Comparison of ENCODE assay signal across 11 cellular contexts in the genomic region with DNA sequence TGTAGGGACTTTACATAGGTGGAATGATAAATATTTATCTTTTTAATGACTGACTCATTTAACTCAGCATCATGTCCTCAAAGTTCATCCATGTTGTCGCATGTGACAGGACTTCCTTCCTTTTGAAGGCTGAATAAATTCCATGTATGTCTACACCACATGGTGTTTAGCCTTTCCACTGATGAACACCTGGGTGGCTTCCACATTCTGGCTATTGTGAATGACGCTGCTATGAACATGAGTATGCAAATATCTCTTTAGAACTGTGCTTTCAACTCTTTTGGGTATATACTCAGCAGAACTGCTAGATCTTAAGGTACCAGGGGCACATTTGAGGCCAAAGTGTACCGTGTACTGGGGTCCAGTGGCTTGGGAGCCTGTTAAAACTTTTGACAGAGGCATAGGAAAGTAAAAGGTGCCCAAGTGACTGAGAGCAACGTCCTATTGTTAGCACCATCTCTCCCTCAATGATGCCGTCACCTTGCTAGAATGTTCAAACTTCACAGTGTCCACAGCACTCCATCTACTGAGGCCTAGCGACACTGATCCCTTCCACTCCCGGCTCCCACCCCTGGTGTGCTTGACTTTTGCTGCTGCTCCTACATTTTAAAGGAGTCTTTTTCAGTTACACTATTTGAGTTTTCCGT.
DNase-seq lines count a peak whose midpoint lies in the region; ATAC-seq lines count a peak whose summit lies in the region.
"Had no signal": no experiment of that assay in that cellular context is flagged by ENCODE, and none has a peak within 500 bp of the region (broad histone marks: within the 10 kb centered on the region; RNA-seq: fewer than 3 reads in every experiment).

No MANE protein-coding gene starts in this region.

- H3K4me3 ChIP-seq in HUES48 (ENCODE audit: low read depth, low read length) (0 out of 2 replicates have a peak overlapping the region, but pooled peaks have one; percentile 23), iPS DF 6.9 (ENCODE audit: low read length) (no peak overlapping the region)

- H3K36me3 ChIP-seq in HUES48 (ENCODE audit: control insufficient read depth, insufficient read depth, low read length) (no peaks in the 10 kb centered on the region), iPS DF 6.9 (ENCODE audit: control insufficient read depth, insufficient read depth, low read length) (no peaks in the 10 kb centered on the region)
- H3K36me3 ChIP-seq: neutrophil had no signal

- H3K9ac ChIP-seq in HUES48 (ENCODE audit: low read depth, low read length) = peak overlapping the region; percentile 7; the same call in 1 of the 2 replicates

- ATAC-seq in GM18502 (IDR thresholded peaks at IDR 0.05; ENCODE audit: poor library complexity, unreplicated experiment) (peak; percentile 54), GM21529 (IDR thresholded peaks at IDR 0.05; ENCODE audit: unreplicated experiment) (peak; percentile 46)
- ATAC-seq: foreskin keratinocyte, left colon had no signal

- DNase-seq in iPS DF 6.9 (ENCODE audit: low read depth, low spot score) (no peak), NOMO-1 treated with DMSO at 0.1 percent for 48 hours (lab: John Stamatoyannopoulos, UW; ENCODE audit: unreplicated experiment) (no peak), nucleus accumbens (lab: John Stamatoyannopoulos, UW) (no peak), SW 1271 (lab: John Stamatoyannopoulos, UW) (no peak), SHP77 treated with DMSO at 0.1 percent for 48 hours (lab: John Stamatoyannopoulos, UW) (no peak)
- DNase-seq: left colon had no signal

- H3K27me3 ChIP-seq in HUES48 (ENCODE audit: control insufficient read depth, insufficient read depth, low read length) (no peaks in the 10 kb centered on the region), iPS DF 6.9 (ENCODE audit: control insufficient read depth, insufficient read depth, low read length) (no peaks in the 10 kb centered on the region)
- H3K27me3 ChIP-seq: foreskin keratinocyte, neutrophil had no signal

- no CpG with 5 or more reads among the region's 8 CpGs for WGBS in iPS DF 6.9 (ENCODE audit: insufficient coverage, insufficient read length)

- H3K27ac ChIP-seq in HUES48 (ENCODE audit: low read depth, low read length) = peak overlapping the region; percentile 94
- peak overlapping the region; percentile 94 for H3K27ac ChIP-seq in iPS DF 6.9 (ENCODE audit: low read length)
- H3K27ac ChIP-seq: foreskin keratinocyte, neutrophil had no signal

- H3K4me1 ChIP-seq in HUES48 (ENCODE audit: control insufficient read depth, insufficient read depth, low read length) (peaks cover 88% of the 10 kb centered on the region), iPS DF 6.9 (ENCODE audit: control insufficient read depth, insufficient read depth, low read length) (peaks cover 31% of the 10 kb centered on the region)
- H3K4me1 ChIP-seq: foreskin keratinocyte had no signal

- H3K9me3 ChIP-seq in HUES48 (ENCODE audit: control insufficient read depth, insufficient read depth, low read length) (no peaks in the 10 kb centered on the region), iPS DF 6.9 (ENCODE audit: control insufficient read depth, insufficient read depth, low read length) (no peaks in the 10 kb centered on the region)
- H3K9me3 ChIP-seq: neutrophil had no signal
